ENCODE assay signal across 8 cellular contexts in the genomic region with DNA sequence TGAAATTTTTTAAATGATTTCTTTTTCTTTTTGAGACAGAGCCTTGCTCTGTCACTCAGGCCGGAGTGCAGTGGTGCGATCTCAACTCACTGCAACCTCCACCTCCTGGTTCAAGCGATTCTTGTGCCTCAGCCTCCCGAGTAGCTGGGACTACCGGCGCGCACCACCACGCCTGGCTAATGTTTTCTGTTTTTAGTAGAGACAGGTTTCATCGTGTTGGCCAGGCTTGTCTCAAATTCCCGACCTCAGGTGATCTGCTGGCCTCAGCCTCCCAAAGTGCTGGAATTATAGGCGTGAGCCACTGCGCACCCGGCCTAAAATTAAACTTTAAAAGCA. TPM values are rescaled to one million over a fixed set of nuclear protein-coding genes. Genes with fewer than 3 reads are reported as not detected.
A peak's percentile ranks its signal among the peaks of the same experiment; 100 is the strongest.
DNase-seq lines count a peak whose midpoint lies in the region; ATAC-seq and TF ChIP-seq lines count a peak whose summit lies in the region.
"Not testable (repeated sequence)": the region's sequence is repeated elsewhere in the genome, so short reads cannot be mapped to it uniquely, and the experiment has no call there.

No MANE protein-coding gene starts in this region.

- H3K9me3 Mint-ChIP-seq in T-cell; activated naive CD8-positive, alpha-beta T cell treated with anti-CD3 and anti-CD28 coated beads, Interleukin-2, amount 10 ng/mL, durations not matched to agents 7 days and 5 days; stimulated activated naive CD8-positive, alpha-beta T cell treated with anti-CD3 and anti-CD28 coated beads, Interleukin-15, amount 100 ng/mL, for 72 hours: not testable (repeated sequence)

- not testable (repeated sequence) for ATAC-seq in T-cell (replicated peaks in 1 of 4); activated naive CD8-positive, alpha-beta T cell treated with anti-CD3 and anti-CD28 coated beads, Interleukin-2, amount 10 ng/mL, durations not matched to agents 7 days and 5 days (ENCODE audit: low read depth); stimulated activated naive CD8-positive, alpha-beta T cell treated with anti-CD3 and anti-CD28 coated beads, Interleukin-15, amount 100 ng/mL, for 72 hours

- peak overlapping the region; percentile 83 to 96 (median 95) for H3K4me3 Mint-ChIP-seq in T-cell
- peak overlapping the region; percentile 89 for H3K4me3 Mint-ChIP-seq in activated naive CD8-positive, alpha-beta T cell treated with anti-CD3 and anti-CD28 coated beads, Interleukin-2, amount 10 ng/mL, durations not matched to agents 7 days and 5 days
- H3K4me3 Mint-ChIP-seq in stimulated activated naive CD8-positive, alpha-beta T cell treated with anti-CD3 and anti-CD28 coated beads, Interleukin-15, amount 100 ng/mL, for 72 hours: peak overlapping the region; percentile 89 to 96

- H3K4me2 ChIP-seq in BLaER1 (peak overlapping the region; percentile 85), neural cell (ENCODE audit: low read length) (peak overlapping the region; percentile 84)

- not testable (repeated sequence) for H3K9me2 ChIP-seq in neural cell (ENCODE audit: insufficient read depth, low read length)

- POLR2A ChIA-PET in T-cell (lab: Charles Lee): interaction anchor here in 1 of 2 donors (1.1 kb wide), 1 partner anchor 106 kb away, joined by 4 read pairs; no protein-coding TSS in a partner anchor
- POLR2A ChIA-PET in activated naive CD8-positive, alpha-beta T cell treated with anti-CD3 and anti-CD28 coated beads, Interleukin-2, amount 10 ng/mL, durations not matched to agents 7 days and 5 days (lab: Charles Lee): interaction anchor here (0.6 to 1.4 kb wide), 3 partner anchors 84 to 242 kb away, joined by 3 to 4 read pairs (median 4); partner anchors contain the start of gene MXD1

- H3K79me2 ChIP-seq in neural cell (replicated peaks; ENCODE audit: insufficient read depth, low read length): peaks cover 42% of the 10 kb centered on the region

- H3K4me3 ChIP-seq in BLaER1: peak overlapping the region; percentile 86
- peak overlapping the region; percentile 81 for H3K4me3 ChIP-seq in HUES6 (ENCODE audit: low read depth, low read length)
- peak overlapping the region; percentile 83 for H3K4me3 ChIP-seq in endocrine pancreas (ENCODE audit: control insufficient read depth, insufficient read depth, low read length)
- H3K4me3 ChIP-seq in iPS-15b (ENCODE audit: low read depth, low read length): peak overlapping the region; percentile 69
- H3K4me3 ChIP-seq in neural cell (ENCODE audit: low read length): peak overlapping the region; percentile 97

- peak overlapping the region; percentile 88; the same call in 1 of the 2 replicates for H3K9ac ChIP-seq in BLaER1
- H3K9ac ChIP-seq in HUES6 (ENCODE audit: low read length); endocrine pancreas (ENCODE audit: control insufficient read depth, insufficient read depth, low read length); iPS-15b (ENCODE audit: low read depth, low read length); neural cell (ENCODE audit: low read length): not testable (repeated sequence)

- H3K27ac ChIP-seq in BLaER1: 0 out of 2 replicates have a peak overlapping the region, but pooled peaks have one; percentile 45
- not testable (repeated sequence) for H3K27ac ChIP-seq in HUES6 (ENCODE audit: low read depth, low read length); neural cell (ENCODE audit: low read length)

- peaks cover 15% of the 10 kb centered on the region; the same call in 1 of the 2 replicates for H3K36me3 ChIP-seq in BLaER1
- H3K36me3 ChIP-seq in HUES6 (ENCODE audit: control insufficient read depth, insufficient read depth, low read length): peaks cover 13% of the 10 kb centered on the region; the same call in 1 of the 2 replicates
- not testable (repeated sequence) for H3K36me3 ChIP-seq in endocrine pancreas (ENCODE audit: control insufficient read depth, insufficient read depth, low read length); iPS-15b (ENCODE audit: control insufficient read depth, insufficient read depth, low read length); neural cell (ENCODE audit: insufficient read depth, low read length)

- not testable (repeated sequence) for H3K9me3 ChIP-seq in BLaER1; HUES6 (ENCODE audit: control insufficient read depth, insufficient read depth, low read depth, low read length); endocrine pancreas (ENCODE audit: control insufficient read depth, low read length); iPS-15b (ENCODE audit: control insufficient read depth, insufficient read depth, low read length); neural cell (ENCODE audit: low read length)

- peaks cover 50% of the 10 kb centered on the region for H4K20me1 ChIP-seq in BLaER1
- H4K20me1 ChIP-seq in neural cell (ENCODE audit: insufficient read depth): not testable (repeated sequence)

- peaks cover 63% of the 10 kb centered on the region for H3K4me1 ChIP-seq in BLaER1
- not testable (repeated sequence) for H3K4me1 ChIP-seq in HUES6 (ENCODE audit: control insufficient read depth, insufficient read depth, low read length); endocrine pancreas (ENCODE audit: control insufficient read depth, insufficient read depth, low read length); iPS-15b (ENCODE audit: control insufficient read depth, insufficient read depth, low read length)

- not testable (repeated sequence) for H3K36me3 Mint-ChIP-seq in T-cell
- peaks cover 23% of the 10 kb centered on the region for H3K36me3 Mint-ChIP-seq in activated naive CD8-positive, alpha-beta T cell treated with anti-CD3 and anti-CD28 coated beads, Interleukin-2, amount 10 ng/mL, durations not matched to agents 7 days and 5 days

- H2AFZ ChIP-seq in neural cell (ENCODE audit: low read depth, low read length): not testable (repeated sequence)

- H3K27me3 Mint-ChIP-seq in T-cell; activated naive CD8-positive, alpha-beta T cell treated with anti-CD3 and anti-CD28 coated beads, Interleukin-2, amount 10 ng/mL, durations not matched to agents 7 days and 5 days; stimulated activated naive CD8-positive, alpha-beta T cell treated with anti-CD3 and anti-CD28 coated beads, Interleukin-15, amount 100 ng/mL, for 72 hours: not testable (repeated sequence)

- H3K27me3 ChIP-seq in BLaER1; HUES6 (ENCODE audit: control insufficient read depth, insufficient read depth, low read length); endocrine pancreas (ENCODE audit: control insufficient read depth, insufficient read depth, low read length); iPS-15b (ENCODE audit: control insufficient read depth, insufficient read depth, low read length); neural cell (ENCODE audit: insufficient read depth, low read depth, low read length): not testable (repeated sequence)

- not testable (repeated sequence) for H3F3A ChIP-seq in neural cell (ENCODE audit: insufficient read depth, low read length, poor library complexity, severe bottlenecking)

- CTCF ChIA-PET in T-cell (lab: Charles Lee): interaction anchor here in 1 of 2 donors (0.7 kb wide), 1 partner anchor 75 kb away, joined by 4 read pairs; no protein-coding TSS in a partner anchor

- peaks cover 67 to 69% (median 67%) of the 10 kb centered on the region in 3 donors for H3K4me1 Mint-ChIP-seq in T-cell
- peaks cover 57% of the 10 kb centered on the region for H3K4me1 Mint-ChIP-seq in activated naive CD8-positive, alpha-beta T cell treated with anti-CD3 and anti-CD28 coated beads, Interleukin-2, amount 10 ng/mL, durations not matched to agents 7 days and 5 days
- H3K4me1 Mint-ChIP-seq in stimulated activated naive CD8-positive, alpha-beta T cell treated with anti-CD3 and anti-CD28 coated beads, Interleukin-15, amount 100 ng/mL, for 72 hours: peaks cover 75% of the 10 kb centered on the region

- not testable (repeated sequence) for TF ChIP-seq RAD21 in neural cell (conservative IDR thresholded peaks at IDR 0.05)

- H3K27ac Mint-ChIP-seq in T-cell: peak overlapping the region in 1 of 2 donors; percentile 64
- peak overlapping the region; percentile 82 for H3K27ac Mint-ChIP-seq in activated naive CD8-positive, alpha-beta T cell treated with anti-CD3 and anti-CD28 coated beads, Interleukin-2, amount 10 ng/mL, durations not matched to agents 7 days and 5 days
- not testable (repeated sequence) for H3K27ac Mint-ChIP-seq in stimulated activated naive CD8-positive, alpha-beta T cell treated with anti-CD3 and anti-CD28 coated beads, Interleukin-15, amount 100 ng/mL, for 72 hours

- not testable (repeated sequence) for DNase-seq in T-cell; activated naive CD8-positive, alpha-beta T cell treated with anti-CD3 and anti-CD28 coated beads, Interleukin-2, amount 10 ng/mL, durations not matched to agents 7 days and 5 days; stimulated activated naive CD8-positive, alpha-beta T cell treated with anti-CD3 and anti-CD28 coated beads, Interleukin-15, amount 100 ng/mL, for 72 hours

- not testable (repeated sequence) for TF ChIP-seq EP300 in neural cell (conservative IDR thresholded peaks at IDR 0.05; ENCODE audit: poor library complexity, severe bottlenecking)

- not testable (repeated sequence) for TF ChIP-seq CTCF in neural cell (IDR thresholded peaks at IDR 0.05; ENCODE audit: poor library complexity, severe bottlenecking)

RNA-seq across cellular contexts. Expression of gene GMCL1, which starts 1.4 kb away (rescaled TPM):
- total RNA-seq in T-cell: 10 to 100 TPM; 25.4 to 32.0 (median 27.8) TPM
- total RNA-seq in activated naive CD8-positive, alpha-beta T cell treated with anti-CD3 and anti-CD28 coated beads, Interleukin-2, amount 10 ng/mL, durations not matched to agents 7 days and 5 days: 10 to 100 TPM; 26.0 to 30.0 TPM
- 18.2 and 18.8 TPM in 2 replicates for polyA plus RNA-seq in neural cell
- 16.3 and 19.3 TPM in 2 replicates for polyA minus RNA-seq in neural cell
